In the genomic region with DNA sequence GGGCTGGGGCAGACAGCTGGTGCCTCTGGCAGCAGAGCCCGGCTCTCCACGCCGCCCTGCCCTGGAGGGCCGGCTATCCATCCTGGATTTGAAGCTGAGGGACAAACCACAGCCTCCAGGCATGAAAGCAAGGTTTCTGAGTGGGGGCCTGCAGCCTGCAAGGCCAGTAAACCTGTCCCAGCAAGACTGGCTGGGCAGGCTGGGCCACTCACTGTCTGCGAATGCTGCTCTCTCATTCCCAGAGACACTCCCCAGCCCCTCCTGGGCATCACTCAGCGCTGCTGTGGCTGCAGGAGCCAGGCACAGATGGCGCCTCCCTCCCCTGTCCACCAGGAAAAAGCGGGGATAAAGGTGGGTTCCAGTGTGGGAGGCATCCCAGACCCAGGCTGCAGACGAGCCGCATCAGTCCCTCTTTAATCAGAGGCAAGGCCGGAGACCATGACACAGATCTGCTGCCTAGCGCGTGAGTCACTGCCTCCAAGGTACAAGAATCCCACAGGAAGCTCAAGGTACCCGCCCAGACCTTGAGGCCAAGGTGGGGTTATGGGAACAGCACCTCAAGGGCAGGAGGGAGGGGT, we compare ENCODE assay signal across 10 cellular contexts.
DNase-seq lines count a peak whose midpoint lies in the region; ATAC-seq and TF ChIP-seq lines count a peak whose summit lies in the region.
"Had no signal": no experiment of that assay in that cellular context is flagged by ENCODE, and none has a peak within 500 bp of the region (broad histone marks: within the 10 kb centered on the region; RNA-seq: fewer than 3 reads in every experiment).

No MANE protein-coding gene starts in this region.

- no peaks in the 10 kb centered on the region for H3K9me3 ChIP-seq in upper lobe of right lung

- intact Hi-C loops in upper lobe of right lung (cut with DNase I) = no loop called here

- TF ChIP-seq CTCF in upper lobe of right lung (IDR thresholded peaks at IDR 0.05) = no peak

- no peaks in the 10 kb centered on the region for H3K27me3 ChIP-seq in upper lobe of right lung

- DNase-seq in NCI-H2171 treated with DMSO at 0.1 percent for 48 hours (lab: John Stamatoyannopoulos, UW) (peak; percentile 45), NCI-H2171 (lab: John Stamatoyannopoulos, UW) (no peak), hepatic stellate cell (ENCODE audit: low spot score) (peak; percentile 70), upper lobe of right lung (no peak), RPMI8226 (no peak)
- DNase-seq: activated naive CD8-positive, alpha-beta T cell treated with anti-CD3 and anti-CD28 coated beads, Interleukin-2, amount 10 ng/mL, durations not matched to agents 7 days and 5 days; occipital lobe had no signal

- H3K4me1 ChIP-seq in upper lobe of right lung = peaks cover 18% of the 10 kb centered on the region

- H3K36me3 ChIP-seq in upper lobe of right lung = no peaks in the 10 kb centered on the region

- H3K4me3 ChIP-seq in upper lobe of right lung = no peak overlapping the region

- H3K27ac ChIP-seq in upper lobe of right lung = peak overlapping the region; percentile 24

- peak; percentile 85 for ATAC-seq in SK-N-SH treated with all-trans-retinoic acid at 6 μM for 48 hours
- ATAC-seq in upper lobe of right lung = no peak
- ATAC-seq in HG03457 (IDR thresholded peaks at IDR 0.05; ENCODE audit: unreplicated experiment) = no peak
- ATAC-seq in HG03025 (IDR thresholded peaks at IDR 0.05; ENCODE audit: low FRiP score, unreplicated experiment) = no peak

TF ChIP-seq in SK-N-SH treated with all-trans-retinoic acid at 6 μM for 48 hours, 23 proteins besides CTCF, POLR2A, EP300 and RAD21:
- TF ChIP-seq TCF4 (CRISPR knock-in tag; IDR thresholded peaks at IDR 0.05; ENCODE audit: borderline replicate concordance) (0 out of 2 replicates have a peak, but pooled peaks have one; percentile 28), SNAI2 (CRISPR knock-in tag; IDR thresholded peaks at IDR 0.05) (no peak), ISL1 (CRISPR knock-in tag; IDR thresholded peaks at IDR 0.05) (peak; percentile 33; the same call in 1 of the 2 replicates)
- TF ChIP-seq, protein P1, sequence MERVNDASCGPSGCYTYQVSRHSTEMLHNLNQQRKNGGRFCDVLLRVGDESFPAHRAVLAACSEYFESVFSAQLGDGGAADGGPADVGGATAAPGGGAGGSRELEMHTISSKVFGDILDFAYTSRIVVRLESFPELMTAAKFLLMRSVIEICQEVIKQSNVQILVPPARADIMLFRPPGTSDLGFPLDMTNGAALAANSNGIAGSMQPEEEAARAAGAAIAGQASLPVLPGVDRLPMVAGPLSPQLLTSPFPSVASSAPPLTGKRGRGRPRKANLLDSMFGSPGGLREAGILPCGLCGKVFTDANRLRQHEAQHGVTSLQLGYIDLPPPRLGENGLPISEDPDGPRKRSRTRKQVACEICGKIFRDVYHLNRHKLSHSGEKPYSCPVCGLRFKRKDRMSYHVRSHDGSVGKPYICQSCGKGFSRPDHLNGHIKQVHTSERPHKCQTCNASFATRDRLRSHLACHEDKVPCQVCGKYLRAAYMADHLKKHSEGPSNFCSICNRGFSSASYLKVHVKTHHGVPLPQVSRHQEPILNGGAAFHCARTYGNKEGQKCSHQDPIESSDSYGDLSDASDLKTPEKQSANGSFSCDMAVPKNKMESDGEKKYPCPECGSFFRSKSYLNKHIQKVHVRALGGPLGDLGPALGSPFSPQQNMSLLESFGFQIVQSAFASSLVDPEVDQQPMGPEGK (CRISPR knock-in tag; IDR thresholded peaks at IDR 0.05; ENCODE audit: borderline replicate concordance) = peak; percentile 84

Comparison
In these comparisons a context has a peak if more than half of its experiments do, and no peak if none do; other contexts are left out.
1. DNase-seq: peak in NCI-H2171 treated with DMSO at 0.1 percent for 48 hours (single experiment) and hepatic stellate cell (single experiment); none in NCI-H2171 (single experiment), upper lobe of right lung (single experiment) and RPMI8226 (single experiment).